7 cellular contexts compared by ENCODE assay signal in the genomic region with DNA sequence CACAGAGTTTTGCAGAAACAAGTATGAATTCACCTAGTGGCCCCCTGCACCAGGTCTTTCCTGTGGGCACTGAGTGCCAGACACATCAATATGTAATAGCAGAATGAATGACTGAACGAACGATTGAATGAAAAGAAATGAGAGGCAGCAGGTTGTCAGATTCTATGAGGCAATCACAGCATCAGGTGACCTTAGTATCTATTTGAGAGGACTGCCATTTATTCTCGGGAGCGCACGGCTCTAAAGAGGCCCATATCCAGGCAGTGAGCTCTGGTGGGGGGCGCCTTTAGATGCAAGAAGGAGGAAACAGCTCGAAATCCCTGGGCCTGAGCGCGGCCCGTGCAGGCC. TPM values are rescaled to one million over a fixed set of nuclear protein-coding genes. Genes with fewer than 3 reads are reported as not detected.
DNase-seq lines count a peak whose midpoint lies in the region; ATAC-seq, FAIRE-seq and TF ChIP-seq lines count a peak whose summit lies in the region.

No MANE protein-coding gene starts in this region.

- POLR2A ChIA-PET in activated naive CD8-positive, alpha-beta T cell treated with anti-CD3 and anti-CD28 coated beads, Interleukin-2, amount 10 ng/mL, durations not matched to agents 7 days and 5 days (lab: Charles Lee) = interaction anchor here (0.7 to 1.5 kb wide), 2 partner anchors 254 to 281 kb away, joined by 3 to 5 read pairs; a partner anchor contains a TSS

- peak overlapping the region; percentile 82 for H3K27ac ChIP-seq in suprapubic skin

- H3K4me1 Mint-ChIP-seq in activated naive CD8-positive, alpha-beta T cell treated with anti-CD3 and anti-CD28 coated beads, Interleukin-2, amount 10 ng/mL, durations not matched to agents 7 days and 5 days = peaks cover 10% of the 10 kb centered on the region

- H3K27ac Mint-ChIP-seq in activated naive CD8-positive, alpha-beta T cell treated with anti-CD3 and anti-CD28 coated beads, Interleukin-2, amount 10 ng/mL, durations not matched to agents 7 days and 5 days = peak overlapping the region; percentile 57

- H3K9me3 Mint-ChIP-seq in activated naive CD8-positive, alpha-beta T cell treated with anti-CD3 and anti-CD28 coated beads, Interleukin-2, amount 10 ng/mL, durations not matched to agents 7 days and 5 days = no peaks in the 10 kb centered on the region

- peak; percentile 67 for FAIRE-seq in GM12892 (lab: Jason Lieb, UNC)

- no peaks in the 10 kb centered on the region for H3K9me3 ChIP-seq in suprapubic skin

- H3K4me1 ChIP-seq in suprapubic skin = peaks cover 16% of the 10 kb centered on the region

- peaks cover 4% of the 10 kb centered on the region for H3K36me3 Mint-ChIP-seq in activated naive CD8-positive, alpha-beta T cell treated with anti-CD3 and anti-CD28 coated beads, Interleukin-2, amount 10 ng/mL, durations not matched to agents 7 days and 5 days

- intact Hi-C loops in left colon (cut with DNase I, micrococcal nuclease) = no loop called here

- no peak for TF ChIP-seq EP300 in suprapubic skin (IDR thresholded peaks at IDR 0.05)

- peak overlapping the region; percentile 85 for H3K4me3 Mint-ChIP-seq in activated naive CD8-positive, alpha-beta T cell treated with anti-CD3 and anti-CD28 coated beads, Interleukin-2, amount 10 ng/mL, durations not matched to agents 7 days and 5 days

- peaks cover 36% of the 10 kb centered on the region for H3K27me3 Mint-ChIP-seq in activated naive CD8-positive, alpha-beta T cell treated with anti-CD3 and anti-CD28 coated beads, Interleukin-2, amount 10 ng/mL, durations not matched to agents 7 days and 5 days

- H3K4me3 ChIP-seq in suprapubic skin = peak overlapping the region; percentile 77

- H3K27me3 ChIP-seq in suprapubic skin = no peaks in the 10 kb centered on the region

- 5% methylated on average over 10 of the region's 10 CpGs for WGBS in suprapubic skin

- no peak for TF ChIP-seq CTCF in suprapubic skin (IDR thresholded peaks at IDR 0.05)

- H3K36me3 ChIP-seq in suprapubic skin = peaks cover 3% of the 10 kb centered on the region

- TF ChIP-seq POLR2A in GM12892 (IDR thresholded peaks at IDR 0.05; ENCODE audit: low read depth, low read length) (no peak), suprapubic skin (IDR thresholded peaks at IDR 0.05) (no peak)

- ATAC-seq in HG03342 (IDR thresholded peaks at IDR 0.05; ENCODE audit: unreplicated experiment) (peak; percentile 23), left colon (peak; percentile 63)
- ATAC-seq in activated naive CD8-positive, alpha-beta T cell treated with anti-CD3 and anti-CD28 coated beads, Interleukin-2, amount 10 ng/mL, durations not matched to agents 7 days and 5 days (ENCODE audit: low read depth) = peak; percentile 9

- DNase-seq in GM12892 (ENCODE audit: insufficient read length) (no peak), left colon (no peak), suprapubic skin (ENCODE audit: low spot score in 2 of 2) (no peak), A172 (ENCODE audit: low spot score) (no peak)
- no peak for DNase-seq in activated naive CD8-positive, alpha-beta T cell treated with anti-CD3 and anti-CD28 coated beads, Interleukin-2, amount 10 ng/mL, durations not matched to agents 7 days and 5 days
- no peak for DNase-seq in stimulated activated naive CD4-positive, alpha-beta T cell treated with Interleukin-2 at 50 U/mL for 16 hours (lab: John Stamatoyannopoulos, UW)

RNA-seq across cellular contexts. Expression of a gene that starts 0.5 kb away (rescaled TPM):
- polyA plus RNA-seq in GM12892 (2012; ENCODE audit: missing spikeins) = 32.2 TPM
- 1 to 10 TPM; 5.3 to 6.1 TPM for total RNA-seq in activated naive CD8-positive, alpha-beta T cell treated with anti-CD3 and anti-CD28 coated beads, Interleukin-2, amount 10 ng/mL, durations not matched to agents 7 days and 5 days
- 10 to 100 TPM; 37.9 to 43.9 TPM for total RNA-seq in left colon
- total RNA-seq in suprapubic skin = 10 to 100 TPM; 13.8 to 20.3 (median 16.2) TPM
- total RNA-seq in A172 (2014; rRNA removed; shearing (Covaris generic)) = 49.9 and 61.0 TPM in 2 replicates

Comparison
In these comparisons a context has a peak if more than half of its experiments do, and no peak if none do; other contexts are left out.
1. ATAC-seq: peak in every context shown above with its lines; median percentile 63 in left colon; 23 in HG03342; 9 in activated naive CD8-positive, alpha-beta T cell treated with anti-CD3 and anti-CD28 coated beads, Interleukin-2, amount 10 ng/mL, durations not matched to agents 7 days and 5 days.